Comparison of ENCODE assay signal across 15 cellular contexts in the genomic region with DNA sequence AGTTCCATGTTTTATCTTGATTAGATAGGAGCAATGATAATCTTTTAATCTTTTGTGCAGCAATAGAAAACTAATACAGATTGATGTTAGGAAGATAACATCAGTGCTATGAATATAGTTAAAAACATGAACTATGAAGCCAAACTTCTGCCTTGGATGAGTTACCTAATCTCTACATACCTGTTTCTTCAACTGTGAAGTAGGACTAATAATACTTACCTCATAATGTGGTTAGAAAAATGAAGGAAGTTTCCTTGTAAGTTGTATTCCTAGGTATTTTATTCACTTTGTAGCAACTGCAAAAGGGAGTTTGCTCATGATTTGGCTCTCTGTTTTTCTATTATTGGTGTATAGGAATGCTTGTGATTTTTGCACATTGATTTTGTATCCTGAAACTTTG.
DNase-seq lines count a peak whose midpoint lies in the region; ATAC-seq lines count a peak whose summit lies in the region.
"Had no signal": no experiment of that assay in that cellular context is flagged by ENCODE, and none has a peak within 500 bp of the region (broad histone marks: within the 10 kb centered on the region; RNA-seq: fewer than 3 reads in every experiment).

No MANE protein-coding gene starts in this region.

- H2AFZ ChIP-seq in trophoblast cell (ENCODE audit: insufficient read depth, low read length, poor library complexity) = no peak overlapping the region

- no peak overlapping the region for H2BK5ac ChIP-seq in trophoblast cell (ENCODE audit: low read depth, low read length, poor library complexity)

- no peak overlapping the region for H3K23ac ChIP-seq in trophoblast cell (ENCODE audit: low read length)

- no peaks in the 10 kb centered on the region for H3K79me1 ChIP-seq in trophoblast cell (ENCODE audit: low read length)

- peak; percentile 47 for DNase-seq in glomerular visceral epithelial cell (ENCODE audit: extremely low spot score)
- DNase-seq in kidney glomerular epithelial cell (lab: John Stamatoyannopoulos, UW) = peak; percentile 62
- DNase-seq in trophoblast cell = peak; percentile 14 to 83
- DNase-seq in SK-N-DZ (ENCODE audit: low spot score) = no peak
- DNase-seq in SHP77 treated with DMSO at 0.1 percent for 48 hours (lab: John Stamatoyannopoulos, UW) = no peak
- DNase-seq: C1 segment of cervical spinal cord; Calu3; CD4-positive, alpha-beta memory T cell; COR-L47; DMS79 treated with DMSO at 0.1 percent for 48 hours; GF-D8; GOT3; HFFc6 had no signal

- no peak for ATAC-seq in HG02642 (IDR thresholded peaks at IDR 0.05; ENCODE audit: poor library complexity, unreplicated experiment)

- no peaks in the 10 kb centered on the region for H3K4me1 ChIP-seq in trophoblast cell (ENCODE audit: control insufficient read depth in 1 of 2, insufficient read depth in 2 of 2, low read length in 2 of 2)
- H3K4me1 ChIP-seq: HAP-1 had no signal

- H4K91ac ChIP-seq in trophoblast cell (ENCODE audit: low read depth, low read length) = no peak overlapping the region

- H3K36me3 ChIP-seq in trophoblast cell (ENCODE audit: control insufficient read depth in 1 of 2, insufficient read depth in 2 of 2, low read length in 2 of 2) = no peaks in the 10 kb centered on the region
- H3K36me3 ChIP-seq: HAP-1 had no signal

- no peak overlapping the region for H2AK5ac ChIP-seq in trophoblast cell (ENCODE audit: low read length)

- no peak overlapping the region for H3K4ac ChIP-seq in trophoblast cell (ENCODE audit: low read depth, low read length)

- no peaks in the 10 kb centered on the region for H3K79me2 ChIP-seq in trophoblast cell (ENCODE audit: control insufficient read depth, insufficient read depth, low read length, poor library complexity)

- no peaks in the 10 kb centered on the region for H3K27me3 ChIP-seq in trophoblast cell (ENCODE audit: insufficient read depth, low read length)

- no peak overlapping the region for H3K9ac ChIP-seq in trophoblast cell (ENCODE audit: low read length)

- no peak overlapping the region for H3K4me2 ChIP-seq in trophoblast cell (ENCODE audit: low read length)

- no peak overlapping the region for H2BK12ac ChIP-seq in trophoblast cell (ENCODE audit: low read length)

- H3K27ac ChIP-seq in trophoblast cell (ENCODE audit: low read depth, low read length) = no peak overlapping the region

- H4K12ac ChIP-seq in trophoblast cell (ENCODE audit: low read depth, low read length) = no peak overlapping the region

- H3K14ac ChIP-seq in trophoblast cell (ENCODE audit: low read length) = no peak overlapping the region

- H3K9me3 ChIP-seq in trophoblast cell (ENCODE audit: insufficient read depth, low read depth, low read length) = no peaks in the 10 kb centered on the region
- H3K9me3 ChIP-seq: HAP-1 had no signal

- H3K4me3 ChIP-seq in trophoblast cell (ENCODE audit: low read depth, low read length) = no peak overlapping the region
- H3K4me3 ChIP-seq: HAP-1 had no signal

- no peak overlapping the region for H2BK120ac ChIP-seq in trophoblast cell (ENCODE audit: insufficient read depth, low read length, poor library complexity)

- H3K18ac ChIP-seq in trophoblast cell (ENCODE audit: low read length) = no peak overlapping the region

- no peak overlapping the region for H4K8ac ChIP-seq in trophoblast cell (ENCODE audit: low read depth, low read length)

Comparison
In these comparisons a context has a peak if more than half of its experiments do, and no peak if none do; other contexts are left out.
1. DNase-seq: peak in glomerular visceral epithelial cell (single experiment), kidney glomerular epithelial cell (single experiment) and trophoblast cell (2 of 2); none in SK-N-DZ (single experiment) and SHP77 treated with DMSO at 0.1 percent for 48 hours (single experiment).